In genomic region chr3:58025824-58026579, GRCh38 we compare ENCODE assay signal across 9 cellular contexts. TPM values are rescaled to one million over a fixed set of nuclear protein-coding genes. Genes with fewer than 3 reads are reported as not detected.
DNase-seq lines count a peak whose midpoint lies in the region; ATAC-seq, FAIRE-seq and TF ChIP-seq lines count a peak whose summit lies in the region.
"Had no signal": no experiment of that assay in that cellular context is flagged by ENCODE, and none has a peak within 500 bp of the region (broad histone marks: within the 10 kb centered on the region; RNA-seq: fewer than 3 reads in every experiment).

No MANE protein-coding gene starts in this region.

- TF ChIP-seq POLR2A in uterus (IDR thresholded peaks at IDR 0.05), result no peak

- H3K36me3 Mint-ChIP-seq in activated naive CD8-positive, alpha-beta T cell, result no peaks in the 10 kb centered on the region
- H3K36me3 Mint-ChIP-seq in activated naive CD8-positive, alpha-beta T cell treated with anti-CD3 and anti-CD28 coated beads for 36 hours, result peaks cover 6% of the 10 kb centered on the region
- H3K36me3 Mint-ChIP-seq in activated T-helper 2 cell treated with anti-CD3 and anti-CD28 coated beads, Interferon-gamma antibody, Interleukin-2, Interleukin-4, amounts not matched to agents 10 μg/mL and 5 μg/mL and 100 μg/mL, durations not matched to agents 14 hours and 24 hours and 36 hours (ENCODE audit: low read depth), result no peaks in the 10 kb centered on the region

- H3K27me3 Mint-ChIP-seq in activated naive CD8-positive, alpha-beta T cell, result no peaks in the 10 kb centered on the region
- H3K27me3 Mint-ChIP-seq in activated naive CD8-positive, alpha-beta T cell treated with anti-CD3 and anti-CD28 coated beads for 36 hours, result no peaks in the 10 kb centered on the region
- no peaks in the 10 kb centered on the region for H3K27me3 Mint-ChIP-seq in activated T-helper 2 cell treated with anti-CD3 and anti-CD28 coated beads, Interferon-gamma antibody, Interleukin-2, Interleukin-4, amounts not matched to agents 10 μg/mL and 5 μg/mL and 100 μg/mL, durations not matched to agents 14 hours and 24 hours and 36 hours (ENCODE audit: low read depth)
- H3K27me3 Mint-ChIP-seq: T-cell had no signal

- TF ChIP-seq CTCF in kidney (IDR thresholded peaks at IDR 0.05; ENCODE audit: borderline replicate concordance, extremely low read depth, insufficient read depth), result no peak
- TF ChIP-seq CTCF in uterus (IDR thresholded peaks at IDR 0.05), result no peak

- no peaks in the 10 kb centered on the region for H3K36me3 ChIP-seq in kidney (ENCODE audit: control insufficient read depth in 1 of 2, insufficient read depth in 2 of 2, low read length in 2 of 2)
- no peaks in the 10 kb centered on the region for H3K36me3 ChIP-seq in uterus

- H3K27ac ChIP-seq in kidney (ENCODE audit: low read depth in 2 of 2, low read length in 2 of 2) (peak overlapping the region; percentile 81 to 90), uterus (peak overlapping the region; percentile 53 to 69)

- no peak for FAIRE-seq in kidney (lab: Jason Lieb, UNC)

- H3K4me3 ChIP-seq in kidney (ENCODE audit: low read length in 2 of 2) (peak overlapping the region in 1 of 2 donors; percentile 21), uterus (no peak overlapping the region)

- DNase-seq in activated naive CD8-positive, alpha-beta T cell treated with anti-CD3 and anti-CD28 coated beads for 36 hours, result no peak
- DNase-seq in kidney (peak; percentile 73), uterus (no peak)
- DNase-seq in activated T-helper 2 cell treated with anti-CD3 and anti-CD28 coated beads, Interferon-gamma antibody, Interleukin-2, Interleukin-4, amounts not matched to agents 10 μg/mL and 5 μg/mL and 100 μg/mL, durations not matched to agents 14 hours and 24 hours and 36 hours (ENCODE audit: low spot score), result no peak

- intact Hi-C loops in kidney (cut with DNase I), result no loop called here
- intact Hi-C loops in uterus (cut with DNase I; ENCODE audit: low total_unique reads), result no loop called here
- intact Hi-C loops in activated T-helper 2 cell treated with anti-CD3 and anti-CD28 coated beads, Interferon-gamma antibody, Interleukin-2, Interleukin-4, amounts not matched to agents 10 μg/mL and 5 μg/mL and 100 μg/mL, durations not matched to agents 14 hours and 24 hours and 36 hours (cut with micrococcal nuclease), result no loop called here

- ATAC-seq in SK-N-SH treated with all-trans-retinoic acid at 6 μM for 48 hours (peak; percentile 67), HG03520 (IDR thresholded peaks at IDR 0.05; ENCODE audit: unreplicated experiment) (no peak), GM19328 (IDR thresholded peaks at IDR 0.05; ENCODE audit: unreplicated experiment) (no peak)

- peak overlapping the region in 1 of 2 donors; percentile 65 for H3K9ac ChIP-seq in kidney (ENCODE audit: low read length in 2 of 2)

- H3K4me1 ChIP-seq in kidney (ENCODE audit: control insufficient read depth in 1 of 2, insufficient read depth in 1 of 2, low read depth in 1 of 2, low read length in 2 of 2), result peaks cover 31 to 35% of the 10 kb centered on the region in 2 donors
- peaks cover 0 to 4% of the 10 kb centered on the region in 2 donors for H3K4me1 ChIP-seq in uterus

- no peak overlapping the region for H3K4me3 Mint-ChIP-seq in activated naive CD8-positive, alpha-beta T cell
- H3K4me3 Mint-ChIP-seq in activated naive CD8-positive, alpha-beta T cell treated with anti-CD3 and anti-CD28 coated beads for 36 hours, result no peak overlapping the region
- no peak overlapping the region for H3K4me3 Mint-ChIP-seq in activated T-helper 2 cell treated with anti-CD3 and anti-CD28 coated beads, Interferon-gamma antibody, Interleukin-2, Interleukin-4, amounts not matched to agents 10 μg/mL and 5 μg/mL and 100 μg/mL, durations not matched to agents 14 hours and 24 hours and 36 hours (ENCODE audit: low read depth)
- H3K4me3 Mint-ChIP-seq: T-cell had no signal

- peak overlapping the region; percentile 58 for H3K27ac Mint-ChIP-seq in activated naive CD8-positive, alpha-beta T cell
- no peak overlapping the region for H3K27ac Mint-ChIP-seq in activated naive CD8-positive, alpha-beta T cell treated with anti-CD3 and anti-CD28 coated beads for 36 hours
- H3K27ac Mint-ChIP-seq in activated T-helper 2 cell treated with anti-CD3 and anti-CD28 coated beads, Interferon-gamma antibody, Interleukin-2, Interleukin-4, amounts not matched to agents 10 μg/mL and 5 μg/mL and 100 μg/mL, durations not matched to agents 14 hours and 24 hours and 36 hours, result no peak overlapping the region
- H3K27ac Mint-ChIP-seq: T-cell had no signal

- H3K4me1 Mint-ChIP-seq in activated naive CD8-positive, alpha-beta T cell (ENCODE audit: low read depth), result peaks cover 49% of the 10 kb centered on the region
- peaks cover 46% of the 10 kb centered on the region for H3K4me1 Mint-ChIP-seq in activated naive CD8-positive, alpha-beta T cell treated with anti-CD3 and anti-CD28 coated beads for 36 hours
- peaks cover 46% of the 10 kb centered on the region for H3K4me1 Mint-ChIP-seq in activated T-helper 2 cell treated with anti-CD3 and anti-CD28 coated beads, Interferon-gamma antibody, Interleukin-2, Interleukin-4, amounts not matched to agents 10 μg/mL and 5 μg/mL and 100 μg/mL, durations not matched to agents 14 hours and 24 hours and 36 hours (ENCODE audit: low read depth)

- H3K9me3 ChIP-seq in kidney (ENCODE audit: control insufficient read depth in 1 of 2, low read length in 2 of 2), result no peaks in the 10 kb centered on the region
- H3K9me3 ChIP-seq in uterus, result no peaks in the 10 kb centered on the region

- H3K9me3 Mint-ChIP-seq in activated naive CD8-positive, alpha-beta T cell (ENCODE audit: low read depth), result no peaks in the 10 kb centered on the region
- H3K9me3 Mint-ChIP-seq in activated naive CD8-positive, alpha-beta T cell treated with anti-CD3 and anti-CD28 coated beads for 36 hours, result no peaks in the 10 kb centered on the region
- H3K9me3 Mint-ChIP-seq in activated T-helper 2 cell treated with anti-CD3 and anti-CD28 coated beads, Interferon-gamma antibody, Interleukin-2, Interleukin-4, amounts not matched to agents 10 μg/mL and 5 μg/mL and 100 μg/mL, durations not matched to agents 14 hours and 24 hours and 36 hours, result no peaks in the 10 kb centered on the region
- H3K9me3 Mint-ChIP-seq: T-cell had no signal

- no peaks in the 10 kb centered on the region for H3K27me3 ChIP-seq in uterus

TF ChIP-seq in SK-N-SH treated with all-trans-retinoic acid at 6 μM for 48 hours, 23 proteins besides CTCF, POLR2A, EP300 and RAD21 (continues in another document):
- TF ChIP-seq POU6F1 (CRISPR knock-in tag; IDR thresholded peaks at IDR 0.05; ENCODE audit: borderline replicate concordance, low read depth), result no peak
- TF ChIP-seq SNAI2 (CRISPR knock-in tag; IDR thresholded peaks at IDR 0.05), result no peak
- TF ChIP-seq CREB5 (CRISPR knock-in tag; IDR thresholded peaks at IDR 0.05; ENCODE audit: low read depth), result no peak
- no peak for TF ChIP-seq ISL1 (CRISPR knock-in tag; IDR thresholded peaks at IDR 0.05)
- no peak for TF ChIP-seq GLIS3 (CRISPR knock-in tag; IDR thresholded peaks at IDR 0.05)
- TF ChIP-seq CSDC2 (CRISPR knock-in tag; IDR thresholded peaks at IDR 0.05), result no peak
- no peak for TF ChIP-seq RARB (CRISPR knock-in tag; IDR thresholded peaks at IDR 0.05)
- TF ChIP-seq ZNF70 (CRISPR knock-in tag; IDR thresholded peaks at IDR 0.05), result no peak
- TF ChIP-seq ESRRG (CRISPR knock-in tag; IDR thresholded peaks at IDR 0.05), result no peak
- TF ChIP-seq ZNF565 (CRISPR knock-in tag; conservative IDR thresholded peaks at IDR 0.05; ENCODE audit: low read depth), result no peak
- TF ChIP-seq BACH2 (CRISPR knock-in tag; IDR thresholded peaks at IDR 0.05; ENCODE audit: borderline replicate concordance), result no peak

RNA-seq across cellular contexts. Expression of gene FLNB, which starts 17.8 kb away (rescaled TPM):
- 10 to 100 TPM; 23.2 to 27.4 TPM for total RNA-seq in activated naive CD8-positive, alpha-beta T cell treated with anti-CD3 and anti-CD28 coated beads for 36 hours
- total RNA-seq in kidney (216 TPM), uterus (100 to 1,000 TPM in 3 of 4 donors, 10 to 100 TPM in 1; 52.4 to 283 (median 148) TPM)
- 115 TPM for polyA plus RNA-seq in kidney (ENCODE audit: insufficient read depth, low read depth, low replicate concordance)
- total RNA-seq in activated T-helper 2 cell treated with anti-CD3 and anti-CD28 coated beads, Interferon-gamma antibody, Interleukin-2, Interleukin-4, amounts not matched to agents 10 μg/mL and 5 μg/mL and 100 μg/mL, durations not matched to agents 14 hours and 24 hours and 36 hours, result 34.8 and 35.6 TPM in 2 replicates
